ENCODE assay signal across 9 cellular contexts in the genomic region with DNA sequence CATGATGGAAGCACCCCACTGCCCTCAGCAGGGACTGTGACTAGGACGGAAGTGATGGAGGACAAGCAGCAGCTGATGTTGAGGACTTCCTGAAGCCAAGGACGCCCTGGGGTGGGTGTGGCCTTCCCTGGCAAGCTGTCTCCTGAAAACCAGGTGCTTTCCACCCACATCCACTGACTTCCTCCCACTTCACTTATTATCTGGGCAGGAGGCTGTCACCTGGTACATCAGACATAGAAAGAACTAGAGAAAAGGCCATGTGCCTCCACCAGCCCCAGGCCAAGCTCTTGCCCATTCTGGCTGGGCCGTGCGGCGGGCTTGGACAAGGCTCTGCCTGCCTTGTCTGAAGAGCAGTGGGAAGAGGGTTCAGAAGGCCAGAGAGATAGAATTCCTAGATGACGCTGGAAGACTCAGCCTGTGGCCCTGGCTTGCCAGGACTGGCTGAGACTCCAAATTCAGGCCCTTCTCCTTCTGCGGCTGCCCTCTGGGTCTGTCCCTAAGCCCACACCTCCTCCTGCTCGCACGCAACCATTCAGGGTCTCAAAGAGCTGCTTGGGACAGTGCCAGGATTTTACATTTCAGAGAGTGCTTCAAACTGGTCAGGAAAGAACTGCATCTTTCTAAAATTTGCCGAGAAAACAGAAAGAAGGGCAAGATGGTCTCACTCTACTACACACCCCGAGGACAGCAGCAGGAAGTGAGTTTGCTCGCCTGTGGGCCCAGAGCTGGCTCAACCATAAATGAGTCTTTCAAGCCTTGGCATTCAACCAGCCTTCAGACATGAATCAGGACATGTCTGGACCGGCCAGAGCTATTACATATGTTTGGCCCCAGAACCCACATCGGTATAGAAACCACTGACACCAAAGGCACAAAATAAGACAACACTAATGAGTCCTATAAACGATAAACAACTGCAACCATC. TPM values are rescaled to one million over a fixed set of nuclear protein-coding genes. Genes with fewer than 3 reads are reported as not detected.
DNase-seq lines count a peak whose midpoint lies in the region; ATAC-seq and TF ChIP-seq lines count a peak whose summit lies in the region.
"Had no signal": no experiment of that assay in that cellular context is flagged by ENCODE, and none has a peak within 500 bp of the region (broad histone marks: within the 10 kb centered on the region; RNA-seq: fewer than 3 reads in every experiment).

No MANE protein-coding gene starts in this region.

- no peak for TF ChIP-seq CTCF in esophagus squamous epithelium (IDR thresholded peaks at IDR 0.05)

- ATAC-seq in HG03045 (IDR thresholded peaks at IDR 0.05; ENCODE audit: unreplicated experiment) = no peak

- peaks cover 4 to 96% (median 16%) of the 10 kb centered on the region in 3 donors for H3K36me3 ChIP-seq in esophagus squamous epithelium

- DNase-seq in DMS 273 treated with DMSO at 0.1 percent for 48 hours (lab: John Stamatoyannopoulos, UW) (peak; percentile 5), NCI-H2029 treated with DMSO at 0.1 percent for 48 hours (lab: John Stamatoyannopoulos, UW) (peak; percentile 74), esophagus squamous epithelium (lab: John Stamatoyannopoulos, UW) (no peak), posterior vena cava (ENCODE audit: low spot score) (peak; percentile 84), NCI-H1092 treated with DMSO at 0.1 percent for 48 hours (lab: John Stamatoyannopoulos, UW) (no peak), NCI-H345 (lab: John Stamatoyannopoulos, UW) (no peak), SIG-M5 (lab: John Stamatoyannopoulos, UW) (no peak)
- DNase-seq: activated CD4-positive, alpha-beta T cell treated with anti-CD3 and anti-CD28 coated beads for 4 hours had no signal

- TF ChIP-seq POLR2A in esophagus squamous epithelium (IDR thresholded peaks at IDR 0.05) = no peak

- no peaks in the 10 kb centered on the region for H3K9me3 ChIP-seq in esophagus squamous epithelium

- H3K4me3 ChIP-seq in esophagus squamous epithelium = peak overlapping the region in 1 of 4 donors; percentile 44

- H3K4me1 ChIP-seq in esophagus squamous epithelium = peaks cover 28 to 60% (median 34%) of the 10 kb centered on the region in 3 donors

- intact Hi-C loops in esophagus squamous epithelium (cut with DNase I) (no loop called here), posterior vena cava (cut with DNase I) (no loop called here)

- 12 to 43% methylated on average over 3 to 13 of the region's 15 CpGs for WGBS in esophagus squamous epithelium, 2 donors

- no peaks in the 10 kb centered on the region for H3K27me3 ChIP-seq in esophagus squamous epithelium

- peak overlapping the region; percentile 86 to 94 (median 90) for H3K27ac ChIP-seq in esophagus squamous epithelium

RNA-seq across cellular contexts. Expression of a gene that starts 13.3 kb away (rescaled TPM):
- total RNA-seq in esophagus squamous epithelium (10 to 100 TPM; 39.2 to 53.6 (median 45.8) TPM), posterior vena cava (100 to 1,000 TPM; 265 to 283 TPM)

RNA-seq across cellular contexts. Expression of a gene that starts 13.7 kb away (rescaled TPM):
- total RNA-seq in esophagus squamous epithelium = 10 to 100 TPM in 3 of 4 donors, 1 to 10 TPM in 1; 5.2 to 15.1 (median 13.5) TPM
- 1 to 10 TPM; 5.4 to 5.7 TPM for total RNA-seq in posterior vena cava

RNA-seq across cellular contexts. Expression of a gene that starts 31.9 kb away (rescaled TPM):
- total RNA-seq in esophagus squamous epithelium (under 1 TPM in 1 of 4 donors, not detected in 3; 0.19 TPM), posterior vena cava (not detected)

Comparison
In these comparisons a context has a peak if more than half of its experiments do, and no peak if none do; other contexts are left out.
1. DNase-seq: peak in DMS 273 treated with DMSO at 0.1 percent for 48 hours (single experiment), NCI-H2029 treated with DMSO at 0.1 percent for 48 hours (single experiment) and posterior vena cava (single experiment); none in esophagus squamous epithelium (single experiment), NCI-H1092 treated with DMSO at 0.1 percent for 48 hours (single experiment), NCI-H345 (single experiment) and SIG-M5 (single experiment).
2. RNA of a gene that starts 13.3 kb away (total RNA-seq): 265 to 283 TPM in posterior vena cava; 39.2 to 53.6 TPM in esophagus squamous epithelium; every median in the first group is over 4 times any median in the second.